In genomic region chr7:134705716-134706115, GRCh38 we compare ENCODE assay signal across 18 cellular contexts. TPM values are rescaled to one million over a fixed set of nuclear protein-coding genes. Genes with fewer than 3 reads are reported as not detected.
DNase-seq lines count a peak whose midpoint lies in the region; ATAC-seq and TF ChIP-seq lines count a peak whose summit lies in the region.
"Had no signal": no experiment of that assay in that cellular context is flagged by ENCODE, and none has a peak within 500 bp of the region (broad histone marks: within the 10 kb centered on the region; RNA-seq: fewer than 3 reads in every experiment).

No MANE protein-coding gene starts in this region.

- peak overlapping the region; percentile 82 to 90 (median 89) for H3K27ac ChIP-seq in esophagus muscularis mucosa (replicated peaks in 1 of 4)
- peak overlapping the region; percentile 23 for H3K27ac ChIP-seq in temporal lobe (ENCODE audit: low read depth, low read length)
- H3K27ac ChIP-seq in upper lobe of right lung = no peak overlapping the region
- H3K27ac ChIP-seq in naive thymus-derived CD4-positive, alpha-beta T cell (ENCODE audit: low read depth, low read length) = no peak overlapping the region
- H3K27ac ChIP-seq: HL-60 had no signal

- peaks cover 4 to 72% (median 65%) of the 10 kb centered on the region in 4 donors for H3K4me1 ChIP-seq in esophagus muscularis mucosa
- no peaks in the 10 kb centered on the region for H3K4me1 ChIP-seq in upper lobe of right lung
- H3K4me1 ChIP-seq in naive thymus-derived CD4-positive, alpha-beta T cell (ENCODE audit: control insufficient read depth in 2 of 2, insufficient read depth in 2 of 2, low read length in 2 of 2) = peaks cover 4 to 7% of the 10 kb centered on the region in 2 donors

- no peaks in the 10 kb centered on the region for H3K36me3 Mint-ChIP-seq in naive thymus-derived CD4-positive, alpha-beta T cell

- peaks cover 2 to 6% (median 5%) of the 10 kb centered on the region in 7 donors for H3K4me1 Mint-ChIP-seq in naive thymus-derived CD4-positive, alpha-beta T cell
- H3K4me1 Mint-ChIP-seq: B cell had no signal

- no peak for TF ChIP-seq POLR2A in esophagus muscularis mucosa (IDR thresholded peaks at IDR 0.05; ENCODE audit: low read depth)

- CTCF ChIA-PET in naive thymus-derived CD4-positive, alpha-beta T cell (lab: Charles Lee) = interaction anchor here (1.5 to 8.4 kb wide), 2 partner anchors 10 to 71 kb away, joined by 3 to 90 read pairs; no protein-coding TSS in a partner anchor

- ATAC-seq in upper lobe of right lung (no peak), Right ventricle myocardium superior (ENCODE audit: poor library complexity) (no peak)
- no peak for ATAC-seq in naive thymus-derived CD4-positive, alpha-beta T cell

- no peak overlapping the region for H3K4me3 Mint-ChIP-seq in naive thymus-derived CD4-positive, alpha-beta T cell
- H3K4me3 Mint-ChIP-seq: B cell, H9 had no signal

- 91% methylated on average over 2 of the region's 2 CpGs for WGBS in esophagus muscularis mucosa

- POLR2A ChIA-PET in naive thymus-derived CD4-positive, alpha-beta T cell (lab: Charles Lee) = interaction anchor here (1.2 kb wide), 1 partner anchor 62 kb away, joined by 3 read pairs; no protein-coding TSS in a partner anchor

- no peaks in the 10 kb centered on the region for H3K36me3 ChIP-seq in esophagus muscularis mucosa
- H3K36me3 ChIP-seq in upper lobe of right lung = no peaks in the 10 kb centered on the region
- no peaks in the 10 kb centered on the region for H3K36me3 ChIP-seq in naive thymus-derived CD4-positive, alpha-beta T cell (ENCODE audit: control insufficient read depth in 2 of 3, insufficient read depth in 3 of 3, low read length in 3 of 3)

- intact Hi-C loops in esophagus muscularis mucosa (cut with DNase I) = no loop called here
- intact Hi-C loops in upper lobe of right lung (cut with DNase I) = no loop called here
- intact Hi-C loops in naive thymus-derived CD4-positive, alpha-beta T cell (cut with micrococcal nuclease) = no loop called here
- intact Hi-C loops in Right ventricle myocardium superior (cut with DNase I) = no loop called here

- TF ChIP-seq EP300 in esophagus muscularis mucosa (IDR thresholded peaks at IDR 0.05) = no peak

- no peak overlapping the region for H3K27ac Mint-ChIP-seq in naive thymus-derived CD4-positive, alpha-beta T cell
- H3K27ac Mint-ChIP-seq: B cell, H9 had no signal

- H3K27me3 Mint-ChIP-seq in naive thymus-derived CD4-positive, alpha-beta T cell = peaks cover 0 to 2% (median 0%) of the 10 kb centered on the region in 5 donors

- no peaks in the 10 kb centered on the region for H3K27me3 ChIP-seq in esophagus muscularis mucosa
- no peaks in the 10 kb centered on the region for H3K27me3 ChIP-seq in upper lobe of right lung
- H3K27me3 ChIP-seq in naive thymus-derived CD4-positive, alpha-beta T cell (ENCODE audit: control insufficient read depth in 2 of 2, insufficient read depth in 2 of 2, low read length in 2 of 2) = no peaks in the 10 kb centered on the region

- H3K9me3 ChIP-seq in esophagus muscularis mucosa (no peaks in the 10 kb centered on the region), upper lobe of right lung (no peaks in the 10 kb centered on the region)
- no peaks in the 10 kb centered on the region for H3K9me3 ChIP-seq in naive thymus-derived CD4-positive, alpha-beta T cell (ENCODE audit: control insufficient read depth in 2 of 3, low read length in 3 of 3)

- peak; percentile 62 for DNase-seq in AG10803 (ENCODE audit: low read depth)
- DNase-seq in esophagus muscularis mucosa (ENCODE audit: extremely low spot score) = no peak
- DNase-seq in midbrain (lab: John Stamatoyannopoulos, UW) = peak; percentile 27
- DNase-seq in activated T-cell treated with anti-CD3 and anti-CD28 coated beads, Interleukin-2, amount 50 U/mL, for 1 hour = no peak
- DNase-seq in upper lobe of right lung = no peak
- DNase-seq in naive thymus-derived CD4-positive, alpha-beta T cell = no peak
- no peak for DNase-seq in Right ventricle myocardium superior
- DNase-seq: 8988T, COR-L47, GDM1, H9, NCI-H187, NCI-H2107, NCI-H510A, NCI-H748 treated with DMSO at 0.1 percent for 48 hours had no signal

- no peaks in the 10 kb centered on the region for H3K9me3 Mint-ChIP-seq in naive thymus-derived CD4-positive, alpha-beta T cell
- H3K9me3 Mint-ChIP-seq: H9 had no signal

- H3K4me3 ChIP-seq in AG10803 (ENCODE audit: low read length) (no peak overlapping the region), esophagus muscularis mucosa (no peak overlapping the region), upper lobe of right lung (no peak overlapping the region)
- no peak overlapping the region for H3K4me3 ChIP-seq in naive thymus-derived CD4-positive, alpha-beta T cell (ENCODE audit: low read length)

- no peak for TF ChIP-seq CTCF in AG10803 (conservative IDR thresholded peaks at IDR 0.05; ENCODE audit: low read length)
- TF ChIP-seq CTCF in esophagus muscularis mucosa (IDR thresholded peaks at IDR 0.05) = no peak
- TF ChIP-seq CTCF in upper lobe of right lung (IDR thresholded peaks at IDR 0.05) = no peak

RNA-seq across cellular contexts. Expression of gene BPGM, which starts 59.1 kb away (rescaled TPM):
- total RNA-seq in esophagus muscularis mucosa (10 to 100 TPM; 19.1 to 29.4 (median 22.7) TPM), temporal lobe (23.4 TPM), upper lobe of right lung (14.8 TPM), Right ventricle myocardium superior (12.3 TPM)
- total RNA-seq in naive thymus-derived CD4-positive, alpha-beta T cell = 10 to 100 TPM; 12.7 to 19.2 (median 14.2) TPM
- polyA plus RNA-seq in naive thymus-derived CD4-positive, alpha-beta T cell = 10 to 100 TPM; 28.9 to 33.9 TPM

Comparison
In these comparisons a context has a peak if more than half of its experiments do, and no peak if none do; other contexts are left out.
1. DNase-seq: peak in AG10803 (single experiment) and midbrain (single experiment); none in esophagus muscularis mucosa (single experiment), activated T-cell treated with anti-CD3 and anti-CD28 coated beads, Interleukin-2, amount 50 U/mL, for 1 hour (single experiment), upper lobe of right lung (single experiment), naive thymus-derived CD4-positive, alpha-beta T cell (0 of 9) and Right ventricle myocardium superior (single experiment).
2. H3K27ac ChIP-seq: peak in esophagus muscularis mucosa (4 of 4) and temporal lobe (single experiment); none in upper lobe of right lung (single experiment) and naive thymus-derived CD4-positive, alpha-beta T cell (single experiment).